In genomic region chr11:66365711-66366619, GRCh38 we compare ENCODE assay signal across 1 cellular context.
TF ChIP-seq lines count a peak whose summit lies in the region.

No MANE protein-coding gene starts in this region.

TF ChIP-seq in HepG2, 621 proteins besides CTCF, POLR2A, EP300 and RAD21 (continued from another document):
- TF ChIP-seq ZHX2 (IDR thresholded peaks at IDR 0.05; ENCODE audit: low read depth) (no peak), ZHX2 (CRISPR knock-in tag; IDR thresholded peaks at IDR 0.05; ENCODE audit: borderline replicate concordance) (no peak), MAFF (IDR thresholded peaks at IDR 0.05; ENCODE audit: low read depth, low read length) (no peak), ARNT2 (CRISPR knock-in tag; IDR thresholded peaks at IDR 0.05; ENCODE audit: low read depth) (0 out of 2 replicates have a peak, but pooled peaks have one; percentile 25), WIZ (CRISPR knock-in tag; IDR thresholded peaks at IDR 0.05) (no peak), ZKSCAN8 (CRISPR knock-in tag; IDR thresholded peaks at IDR 0.05; ENCODE audit: borderline replicate concordance) (no peak), ZNF512 (CRISPR knock-in tag; IDR thresholded peaks at IDR 0.05) (no peak), TOPORS (CRISPR knock-in tag; IDR thresholded peaks at IDR 0.05) (no peak), TCF7L2 (IDR thresholded peaks at IDR 0.05; ENCODE audit: low read depth, low read length) (no peak), SMAD3 (CRISPR knock-in tag; IDR thresholded peaks at IDR 0.05) (no peak), AGO2 (optimal IDR thresholded peaks at IDR 0.05; ENCODE audit: low read depth, low read length) (peak; percentile 88), PHB2 (IDR thresholded peaks at IDR 0.05; ENCODE audit: partially characterized antibody) (no peak), ZNF644 (CRISPR knock-in tag; IDR thresholded peaks at IDR 0.05; ENCODE audit: low read depth) (no peak), ESRRA (CRISPR knock-in tag; IDR thresholded peaks at IDR 0.05; ENCODE audit: low read depth) (0 out of 2 replicates have a peak, but pooled peaks have one; percentile 38), RBM22 (optimal IDR thresholded peaks at IDR 0.05; ENCODE audit: low read length) (peak; percentile 23), ZNF713 (CRISPR knock-in tag; IDR thresholded peaks at IDR 0.05) (no peak), NFYC (CRISPR knock-in tag; IDR thresholded peaks at IDR 0.05) (no peak), ZNF34 (CRISPR knock-in tag; IDR thresholded peaks at IDR 0.05; ENCODE audit: borderline replicate concordance) (no peak), FOXC1 (CRISPR knock-in tag; IDR thresholded peaks at IDR 0.05; ENCODE audit: borderline replicate concordance) (no peak), ZXDC (CRISPR knock-in tag; IDR thresholded peaks at IDR 0.05) (0 out of 2 replicates have a peak, but pooled peaks have one; percentile 44), ZFP62 (CRISPR knock-in tag; IDR thresholded peaks at IDR 0.05) (no peak)
